Comparison of ENCODE assay signal across 2 cellular contexts in the genomic region with DNA sequence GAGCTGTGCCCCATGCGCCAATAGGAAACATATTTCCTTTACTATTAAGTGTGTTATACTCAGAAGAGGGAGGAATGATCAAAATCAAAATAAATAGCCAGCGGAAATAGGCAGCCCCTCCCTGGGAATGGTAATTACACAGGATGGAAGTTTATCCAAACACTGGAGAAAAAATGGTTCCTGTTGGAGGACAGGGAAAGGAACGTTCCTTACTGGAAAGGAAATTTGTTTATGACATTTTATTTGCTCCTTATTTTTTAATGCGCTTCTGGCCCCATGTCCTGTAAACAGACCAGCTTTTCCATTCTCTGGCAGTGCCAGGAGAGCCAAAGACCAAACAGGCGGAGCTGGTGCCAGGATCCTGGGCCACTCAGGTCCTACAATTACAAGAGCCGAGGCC.
TF ChIP-seq lines count a peak whose summit lies in the region.

No MANE protein-coding gene starts in this region.

TF ChIP-seq in SK-N-SH, 30 proteins besides CTCF, POLR2A, EP300 and RAD21:
- TF ChIP-seq FOXM1 (IDR thresholded peaks at IDR 0.05; ENCODE audit: low read depth): no peak
- no peak for TF ChIP-seq CHD2 (IDR thresholded peaks at IDR 0.05; ENCODE audit: low read length, partially characterized antibody)
- TF ChIP-seq MEF2A (IDR thresholded peaks at IDR 0.05; ENCODE audit: borderline replicate concordance, low read depth): no peak
- no peak for TF ChIP-seq NFIC (IDR thresholded peaks at IDR 0.05; ENCODE audit: borderline replicate concordance)

TF ChIP-seq in SK-N-SH treated with all-trans-retinoic acid at 6 μM for 48 hours, 23 proteins besides CTCF, POLR2A, EP300 and RAD21:
- no peak for TF ChIP-seq ZNF8 (CRISPR knock-in tag; IDR thresholded peaks at IDR 0.05)
- no peak for TF ChIP-seq ZNF70 (CRISPR knock-in tag; IDR thresholded peaks at IDR 0.05)
- no peak for TF ChIP-seq ZC3H10 (CRISPR knock-in tag; IDR thresholded peaks at IDR 0.05)
- no peak for TF ChIP-seq PATZ1 (CRISPR knock-in tag; IDR thresholded peaks at IDR 0.05; ENCODE audit: borderline replicate concordance)
- TF ChIP-seq ARNTL (CRISPR knock-in tag; IDR thresholded peaks at IDR 0.05; ENCODE audit: borderline replicate concordance, low read depth): no peak
- no peak for TF ChIP-seq ISL1 (CRISPR knock-in tag; IDR thresholded peaks at IDR 0.05)
- TF ChIP-seq SNAI2 (CRISPR knock-in tag; IDR thresholded peaks at IDR 0.05): no peak
- no peak for TF ChIP-seq TOX (CRISPR knock-in tag; IDR thresholded peaks at IDR 0.05; ENCODE audit: borderline replicate concordance)
- no peak for TF ChIP-seq ZNF565 (CRISPR knock-in tag; conservative IDR thresholded peaks at IDR 0.05; ENCODE audit: low read depth)
- no peak for TF ChIP-seq RARB (CRISPR knock-in tag; IDR thresholded peaks at IDR 0.05)
- no peak for TF ChIP-seq TCF4 (CRISPR knock-in tag; IDR thresholded peaks at IDR 0.05; ENCODE audit: borderline replicate concordance)
- TF ChIP-seq ZFP3 (CRISPR knock-in tag; IDR thresholded peaks at IDR 0.05): no peak
- TF ChIP-seq CSDC2 (CRISPR knock-in tag; IDR thresholded peaks at IDR 0.05): no peak
- TF ChIP-seq ESRRG (CRISPR knock-in tag; IDR thresholded peaks at IDR 0.05): no peak
- no peak for TF ChIP-seq OSR1 (CRISPR knock-in tag; IDR thresholded peaks at IDR 0.05)
- TF ChIP-seq, protein P1, sequence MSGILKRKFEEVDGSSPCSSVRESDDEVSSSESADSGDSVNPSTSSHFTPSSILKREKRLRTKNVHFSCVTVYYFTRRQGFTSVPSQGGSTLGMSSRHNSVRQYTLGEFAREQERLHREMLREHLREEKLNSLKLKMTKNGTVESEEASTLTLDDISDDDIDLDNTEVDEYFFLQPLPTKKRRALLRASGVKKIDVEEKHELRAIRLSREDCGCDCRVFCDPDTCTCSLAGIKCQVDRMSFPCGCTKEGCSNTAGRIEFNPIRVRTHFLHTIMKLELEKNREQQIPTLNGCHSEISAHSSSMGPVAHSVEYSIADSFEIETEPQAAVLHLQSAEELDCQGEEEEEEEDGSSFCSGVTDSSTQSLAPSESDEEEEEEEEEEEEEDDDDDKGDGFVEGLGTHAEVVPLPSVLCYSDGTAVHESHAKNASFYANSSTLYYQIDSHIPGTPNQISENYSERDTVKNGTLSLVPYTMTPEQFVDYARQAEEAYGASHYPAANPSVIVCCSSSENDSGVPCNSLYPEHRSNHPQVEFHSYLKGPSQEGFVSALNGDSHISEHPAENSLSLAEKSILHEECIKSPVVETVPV (CRISPR knock-in tag; IDR thresholded peaks at IDR 0.05): no peak
- no peak for TF ChIP-seq PPARA (CRISPR knock-in tag; IDR thresholded peaks at IDR 0.05; ENCODE audit: borderline replicate concordance)
- TF ChIP-seq BACH2 (CRISPR knock-in tag; IDR thresholded peaks at IDR 0.05; ENCODE audit: borderline replicate concordance): no peak
- TF ChIP-seq, protein P2, sequence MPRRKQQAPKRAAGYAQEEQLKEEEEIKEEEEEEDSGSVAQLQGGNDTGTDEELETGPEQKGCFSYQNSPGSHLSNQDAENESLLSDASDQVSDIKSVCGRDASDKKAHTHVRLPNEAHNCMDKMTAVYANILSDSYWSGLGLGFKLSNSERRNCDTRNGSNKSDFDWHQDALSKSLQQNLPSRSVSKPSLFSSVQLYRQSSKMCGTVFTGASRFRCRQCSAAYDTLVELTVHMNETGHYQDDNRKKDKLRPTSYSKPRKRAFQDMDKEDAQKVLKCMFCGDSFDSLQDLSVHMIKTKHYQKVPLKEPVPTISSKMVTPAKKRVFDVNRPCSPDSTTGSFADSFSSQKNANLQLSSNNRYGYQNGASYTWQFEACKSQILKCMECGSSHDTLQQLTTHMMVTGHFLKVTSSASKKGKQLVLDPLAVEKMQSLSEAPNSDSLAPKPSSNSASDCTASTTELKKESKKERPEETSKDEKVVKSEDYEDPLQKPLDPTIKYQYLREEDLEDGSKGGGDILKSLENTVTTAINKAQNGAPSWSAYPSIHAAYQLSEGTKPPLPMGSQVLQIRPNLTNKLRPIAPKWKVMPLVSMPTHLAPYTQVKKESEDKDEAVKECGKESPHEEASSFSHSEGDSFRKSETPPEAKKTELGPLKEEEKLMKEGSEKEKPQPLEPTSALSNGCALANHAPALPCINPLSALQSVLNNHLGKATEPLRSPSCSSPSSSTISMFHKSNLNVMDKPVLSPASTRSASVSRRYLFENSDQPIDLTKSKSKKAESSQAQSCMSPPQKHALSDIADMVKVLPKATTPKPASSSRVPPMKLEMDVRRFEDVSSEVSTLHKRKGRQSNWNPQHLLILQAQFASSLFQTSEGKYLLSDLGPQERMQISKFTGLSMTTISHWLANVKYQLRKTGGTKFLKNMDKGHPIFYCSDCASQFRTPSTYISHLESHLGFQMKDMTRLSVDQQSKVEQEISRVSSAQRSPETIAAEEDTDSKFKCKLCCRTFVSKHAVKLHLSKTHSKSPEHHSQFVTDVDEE (CRISPR knock-in tag; IDR thresholded peaks at IDR 0.05): no peak
TF ChIP-seq in SK-N-SH treated with all-trans-retinoic acid at 6 μM for 48 hours: peak in this region for 0.
